In the genomic region with DNA sequence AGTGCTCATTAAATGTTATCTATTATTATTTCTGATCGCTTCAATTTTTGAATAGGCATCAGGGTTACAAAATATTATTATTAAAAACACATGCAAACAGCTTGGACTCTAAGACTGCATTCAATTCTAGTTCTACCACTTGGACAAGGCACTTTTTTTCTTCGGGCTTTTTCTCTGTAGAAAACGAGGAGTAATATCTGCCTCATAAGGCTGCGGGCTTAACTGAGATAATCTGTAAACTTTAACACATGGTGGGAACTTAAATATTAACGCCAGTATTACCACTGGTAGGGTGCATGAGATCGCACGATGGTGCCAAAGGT, we compare ENCODE assay signal across 8 cellular contexts. TPM values are rescaled to one million over a fixed set of nuclear protein-coding genes. Genes with fewer than 3 reads are reported as not detected.
DNase-seq lines count a peak whose midpoint lies in the region; ATAC-seq and TF ChIP-seq lines count a peak whose summit lies in the region.

No MANE protein-coding gene starts in this region.

- peak overlapping the region; percentile 91 for H3K9ac ChIP-seq in BLaER1

- H3K27ac ChIP-seq in BLaER1 (peak overlapping the region; percentile 31; the same call in 1 of the 2 replicates), RWPE1 (peak overlapping the region; percentile 82)

- peaks cover 18% of the 10 kb centered on the region for H3K4me1 ChIP-seq in BLaER1

- H3K4me2 ChIP-seq in BLaER1 = peak overlapping the region; percentile 88

- H3K9me3 ChIP-seq in BLaER1 = no peaks in the 10 kb centered on the region

- TF ChIP-seq CTCF in RWPE1 (conservative IDR thresholded peaks at IDR 0.05; ENCODE audit: low read depth) (no peak), fibroblast of villous mesenchyme (IDR thresholded peaks at IDR 0.05; ENCODE audit: insufficient read depth, low read depth, low read length) (no peak), retinal pigment epithelial cell (conservative IDR thresholded peaks at IDR 0.05; ENCODE audit: low read depth, low read length) (no peak)

- no peaks in the 10 kb centered on the region for H3K27me3 ChIP-seq in BLaER1

- H3K36me3 ChIP-seq in BLaER1 = peaks cover 5% of the 10 kb centered on the region; the same call in 1 of the 2 replicates

- peak; percentile 33 for ATAC-seq in GM21786 (IDR thresholded peaks at IDR 0.05; ENCODE audit: unreplicated experiment)

- H3K4me3 ChIP-seq in BLaER1 = peak overlapping the region; percentile 78
- H3K4me3 ChIP-seq in fibroblast of villous mesenchyme (ENCODE audit: low read depth, low read length) = peak overlapping the region; percentile 92
- peak overlapping the region; percentile 93 for H3K4me3 ChIP-seq in retinal pigment epithelial cell (ENCODE audit: low read length)

- DNase-seq in RWPE1 (ENCODE audit: low spot score) (no peak), fibroblast of villous mesenchyme (ENCODE audit: low read depth) (no peak), retinal pigment epithelial cell (ENCODE audit: low read depth) (no peak), cerebellar cortex (ENCODE audit: low spot score) (no peak), HK-2 (ENCODE audit: unreplicated experiment) (no peak), glomerular visceral epithelial cell (ENCODE audit: extremely low spot score) (no peak)

- CTCF ChIA-PET in RWPE1 (lab: Yijun Ruan, JAX) = interaction anchor here (0.6 to 1.4 kb wide), 3 partner anchors 397 to 1097 kb away, joined by 3 to 5 read pairs (median 4); a partner anchor contains a TSS

- H4K20me1 ChIP-seq in BLaER1 = 0 out of 2 replicates have a peak, but pooled peaks cover 5% of the 10 kb centered on the region

- POLR2A ChIA-PET in RWPE1 (lab: Yijun Ruan, JAX; ENCODE audit: low non-redundant PET) = interaction anchor here (0.9 kb wide), 1 partner anchor 387 kb away, joined by 5 read pairs; no protein-coding TSS in a partner anchor

RNA-seq across cellular contexts. Expression of a gene that starts 0.5 kb away (rescaled TPM):
- 25.4 and 44.0 TPM in 2 replicates for total RNA-seq in fibroblast of villous mesenchyme

RNA-seq across cellular contexts. Expression of a gene that starts 54.0 kb away (rescaled TPM):
- total RNA-seq in fibroblast of villous mesenchyme = 6.1 and 7.3 TPM in 2 replicates
